ENCODE assay signal across 12 cellular contexts in genomic region chr3:176296066-176296597, GRCh38.
"Had no signal": no experiment of that assay in that cellular context is flagged by ENCODE, and none has a peak within 500 bp of the region (broad histone marks: within the 10 kb centered on the region; RNA-seq: fewer than 3 reads in every experiment).

No MANE protein-coding gene starts in this region.

- DNase-seq: activated CD4-positive, alpha-beta memory T cell treated with anti-CD3 and anti-CD28 coated beads for 36 hours; activated T-cell treated with anti-CD3 and anti-CD28 coated beads for 4 hours; amniotic stem cell; brain microvascular endothelial cell; central memory CD4-positive, alpha-beta T cell; erythroblast; left ventricle myocardium superior; stimulated activated naive B cell treated with anti-CD40 and anti-IgM and Interleukin-4, amounts not matched to agents 10 μg/mL and 1 μg/mL and 100 μg/mL, for 72 hours; T-helper 9 cell; thyroid gland had no signal

- FAIRE-seq: colon, endometrium had no signal

- H3K4me1 ChIP-seq: thyroid gland had no signal

- H3K36me3 ChIP-seq: brain microvascular endothelial cell, thyroid gland had no signal

- H3K27ac ChIP-seq: brain microvascular endothelial cell, thyroid gland had no signal

- ATAC-seq: left ventricle myocardium superior; stimulated activated naive B cell treated with anti-CD40 and anti-IgM and Interleukin-4, amounts not matched to agents 10 μg/mL and 1 μg/mL and 100 μg/mL, for 72 hours had no signal

- H3K27me3 ChIP-seq: brain microvascular endothelial cell, thyroid gland had no signal

- H3K4me3 ChIP-seq: thyroid gland had no signal

- H3K9me3 ChIP-seq: thyroid gland had no signal
